ENCODE assay signal across 13 cellular contexts in the genomic region with DNA sequence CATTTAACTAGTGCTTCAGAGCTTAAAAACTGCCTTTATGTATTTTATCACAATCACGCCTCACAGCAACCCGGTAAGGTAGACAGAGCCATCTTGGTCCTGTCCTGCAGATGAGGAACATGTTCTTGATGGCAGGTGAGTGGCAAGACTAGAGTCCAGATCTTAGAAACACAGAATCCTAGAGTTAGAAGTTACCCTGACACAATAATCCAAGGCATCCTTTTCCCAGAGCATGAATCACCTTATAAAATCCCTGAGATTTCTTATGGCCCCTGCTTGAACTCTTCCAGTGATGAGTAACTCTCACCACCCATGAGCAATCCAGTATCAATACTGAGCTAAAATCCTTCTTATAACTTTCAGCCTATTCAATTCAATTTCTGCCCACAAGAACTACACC. TPM values are rescaled to one million over a fixed set of nuclear protein-coding genes. Genes with fewer than 3 reads are reported as not detected.
DNase-seq lines count a peak whose midpoint lies in the region; ATAC-seq and TF ChIP-seq lines count a peak whose summit lies in the region.
"Had no signal": no experiment of that assay in that cellular context is flagged by ENCODE, and none has a peak within 500 bp of the region (broad histone marks: within the 10 kb centered on the region; RNA-seq: fewer than 3 reads in every experiment).

No MANE protein-coding gene starts in this region.

- H3K36me3 ChIP-seq in GM23338 (ENCODE audit: insufficient read depth): no peaks in the 10 kb centered on the region
- H3K36me3 ChIP-seq: pancreas had no signal

- H3K27ac ChIP-seq in GM23338 (ENCODE audit: low read depth): no peak overlapping the region
- H3K27ac ChIP-seq: coronary artery, pancreas had no signal

- H2AFZ ChIP-seq in GM23338: peak overlapping the region; percentile 56

- no peak overlapping the region for H3K27ac Mint-ChIP-seq in GM23338
- H3K27ac Mint-ChIP-seq: CD4-positive, CD25-positive, alpha-beta regulatory T cell had no signal

- peaks cover 6% of the 10 kb centered on the region for H3K9me2 ChIP-seq in GM23338 (ENCODE audit: insufficient read depth)

- no peaks in the 10 kb centered on the region for H3F3A ChIP-seq in GM23338 (replicated peaks; ENCODE audit: low read depth)

- no peaks in the 10 kb centered on the region for H3K36me3 Mint-ChIP-seq in GM23338 (ENCODE audit: low read depth)

- H3K4me3 Mint-ChIP-seq in GM23338: no peak overlapping the region
- H3K4me3 Mint-ChIP-seq: CD4-positive, CD25-positive, alpha-beta regulatory T cell had no signal

- peaks cover 20% of the 10 kb centered on the region for H3K4me1 Mint-ChIP-seq in GM23338

- no peaks in the 10 kb centered on the region for H4K20me1 ChIP-seq in GM23338 (replicated peaks; ENCODE audit: insufficient read depth)

- H3K9me3 Mint-ChIP-seq in GM23338: no peaks in the 10 kb centered on the region

- no peak overlapping the region for H3K4me3 ChIP-seq in GM23338
- H3K4me3 ChIP-seq: coronary artery, pancreas had no signal

- peaks cover 12% of the 10 kb centered on the region for H3K4me1 ChIP-seq in GM23338 (ENCODE audit: insufficient read depth)
- H3K4me1 ChIP-seq: pancreas had no signal

- no peaks in the 10 kb centered on the region for H3K27me3 ChIP-seq in GM23338 (ENCODE audit: insufficient read depth)
- H3K27me3 ChIP-seq: pancreas had no signal

- TF ChIP-seq CTCF in GM23338 (conservative IDR thresholded peaks at IDR 0.05; ENCODE audit: low read depth in 2 of 2): no peak

- no peak overlapping the region for H3K4me2 ChIP-seq in GM23338

- DNase-seq in A172 (ENCODE audit: low spot score): peak; percentile 77
- DNase-seq in GM23338 (ENCODE audit: low spot score): no peak
- peak; percentile 63 for DNase-seq in amniotic stem cell (lab: John Stamatoyannopoulos, UW)
- peak; percentile 76 for DNase-seq in kidney glomerular epithelial cell (lab: John Stamatoyannopoulos, UW)
- no peak for DNase-seq in NCI-H2196 treated with DMSO at 0.1 percent for 48 hours (lab: John Stamatoyannopoulos, UW; ENCODE audit: unreplicated experiment)
- DNase-seq in activated CD4-positive, alpha-beta T cell treated with anti-CD3 and anti-CD28 coated beads for 4 hours: no peak
- DNase-seq in effector CD8-positive, alpha-beta T cell (lab: John Stamatoyannopoulos, UW): no peak
- no peak for DNase-seq in activated CD4-positive, alpha-beta T cell treated with anti-CD3 and anti-CD28 coated beads, Interleukin-2, amount 50 U/mL, for 1 hour
- DNase-seq: activated T-cell treated with anti-CD3 and anti-CD28 coated beads for 4 hours, NCI-H526, pancreas had no signal

- H3K79me2 ChIP-seq in GM23338 (replicated peaks; ENCODE audit: insufficient read depth): no peaks in the 10 kb centered on the region

- H3K27me3 Mint-ChIP-seq in GM23338 (ENCODE audit: insufficient read depth, low read depth, poor library complexity): peaks cover 2% of the 10 kb centered on the region
- H3K27me3 Mint-ChIP-seq: CD4-positive, CD25-positive, alpha-beta regulatory T cell had no signal

- no peak for ATAC-seq in GM23338

TF ChIP-seq in GM23338, 12 proteins besides CTCF, POLR2A, EP300 and RAD21 (continues in another document):
- TF ChIP-seq ZNF331 (CRISPR knock-in tag; IDR thresholded peaks at IDR 0.05; ENCODE audit: low read depth): no peak
- no peak for TF ChIP-seq EZH2 (IDR thresholded peaks at IDR 0.05; ENCODE audit: low read depth, unreplicated experiment)
- TF ChIP-seq ETS1 (IDR thresholded peaks at IDR 0.05): no peak
- no peak for TF ChIP-seq ZNF114 (CRISPR knock-in tag; IDR thresholded peaks at IDR 0.05)
- TF ChIP-seq JUNB (IDR thresholded peaks at IDR 0.05; ENCODE audit: unreplicated experiment): no peak
- TF ChIP-seq, protein P1, sequence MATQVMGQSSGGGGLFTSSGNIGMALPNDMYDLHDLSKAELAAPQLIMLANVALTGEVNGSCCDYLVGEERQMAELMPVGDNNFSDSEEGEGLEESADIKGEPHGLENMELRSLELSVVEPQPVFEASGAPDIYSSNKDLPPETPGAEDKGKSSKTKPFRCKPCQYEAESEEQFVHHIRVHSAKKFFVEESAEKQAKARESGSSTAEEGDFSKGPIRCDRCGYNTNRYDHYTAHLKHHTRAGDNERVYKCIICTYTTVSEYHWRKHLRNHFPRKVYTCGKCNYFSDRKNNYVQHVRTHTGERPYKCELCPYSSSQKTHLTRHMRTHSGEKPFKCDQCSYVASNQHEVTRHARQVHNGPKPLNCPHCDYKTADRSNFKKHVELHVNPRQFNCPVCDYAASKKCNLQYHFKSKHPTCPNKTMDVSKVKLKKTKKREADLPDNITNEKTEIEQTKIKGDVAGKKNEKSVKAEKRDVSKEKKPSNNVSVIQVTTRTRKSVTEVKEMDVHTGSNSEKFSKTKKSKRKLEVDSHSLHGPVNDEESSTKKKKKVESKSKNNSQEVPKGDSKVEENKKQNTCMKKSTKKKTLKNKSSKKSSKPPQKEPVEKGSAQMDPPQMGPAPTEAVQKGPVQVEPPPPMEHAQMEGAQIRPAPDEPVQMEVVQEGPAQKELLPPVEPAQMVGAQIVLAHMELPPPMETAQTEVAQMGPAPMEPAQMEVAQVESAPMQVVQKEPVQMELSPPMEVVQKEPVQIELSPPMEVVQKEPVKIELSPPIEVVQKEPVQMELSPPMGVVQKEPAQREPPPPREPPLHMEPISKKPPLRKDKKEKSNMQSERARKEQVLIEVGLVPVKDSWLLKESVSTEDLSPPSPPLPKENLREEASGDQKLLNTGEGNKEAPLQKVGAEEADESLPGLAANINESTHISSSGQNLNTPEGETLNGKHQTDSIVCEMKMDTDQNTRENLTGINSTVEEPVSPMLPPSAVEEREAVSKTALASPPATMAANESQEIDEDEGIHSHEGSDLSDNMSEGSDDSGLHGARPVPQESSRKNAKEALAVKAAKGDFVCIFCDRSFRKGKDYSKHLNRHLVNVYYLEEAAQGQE (IDR thresholded peaks at IDR 0.05; ENCODE audit: unreplicated experiment): no peak

RNA-seq across cellular contexts. Expression of gene POPDC2, which starts 16.9 kb away (rescaled TPM):
- not detected in 2 replicates for total RNA-seq in A172 (2014; rRNA removed; shearing (Covaris generic))
- not detected in 2 replicates for total RNA-seq in GM23338 (2014; rRNA removed; shearing (Covaris generic))
- 0.36 and 0.37 TPM in 2 replicates for polyA plus RNA-seq in GM23338 (2016; fragmentation: Nextera tagmentation; extraction: Ambion mirVana)

RNA-seq across cellular contexts. Expression of gene COX17, which starts 33.7 kb away (rescaled TPM):
- total RNA-seq in A172 (2014; rRNA removed; shearing (Covaris generic)): 46.2 and 58.3 TPM in 2 replicates
- total RNA-seq in GM23338 (2014; rRNA removed; shearing (Covaris generic)): 14.0 and 24.0 TPM in 2 replicates
- polyA plus RNA-seq in GM23338 (2016; fragmentation: Nextera tagmentation; extraction: Ambion mirVana): 324 and 376 TPM in 2 replicates

RNA-seq across cellular contexts. Expression of gene PLA1A, which starts 45.8 kb away (rescaled TPM):
- total RNA-seq in A172 (2014; rRNA removed; shearing (Covaris generic)): not detected in 2 replicates
- not detected in 2 replicates for total RNA-seq in GM23338 (2014; rRNA removed; shearing (Covaris generic))
- not detected in 2 replicates for polyA plus RNA-seq in GM23338 (2016; fragmentation: Nextera tagmentation; extraction: Ambion mirVana)
- total RNA-seq: CD4-positive, CD25-positive, alpha-beta regulatory T cell had no signal

RNA-seq across cellular contexts. Expression of gene CFAP91, which starts 59.3 kb away (rescaled TPM):
- 1.8 and 2.2 TPM in 2 replicates for total RNA-seq in A172 (2014; rRNA removed; shearing (Covaris generic))
- total RNA-seq in GM23338 (2014; rRNA removed; shearing (Covaris generic)): 3.7 and 4.9 TPM in 2 replicates
- 2.3 and 2.4 TPM in 2 replicates for polyA plus RNA-seq in GM23338 (2016; fragmentation: Nextera tagmentation; extraction: Ambion mirVana)

Comparison
In these comparisons a context has a peak if more than half of its experiments do, and no peak if none do; other contexts are left out.
1. DNase-seq: peak in A172 (single experiment), amniotic stem cell (single experiment) and kidney glomerular epithelial cell (single experiment); none in GM23338 (single experiment), NCI-H2196 treated with DMSO at 0.1 percent for 48 hours (single experiment), activated CD4-positive, alpha-beta T cell treated with anti-CD3 and anti-CD28 coated beads for 4 hours (0 of 2), effector CD8-positive, alpha-beta T cell (single experiment) and activated CD4-positive, alpha-beta T cell treated with anti-CD3 and anti-CD28 coated beads, Interleukin-2, amount 50 U/mL, for 1 hour (single experiment).